ENCODE assay signal across 20 cellular contexts in genomic region chr6:34142046-34142445, GRCh38. TPM values are rescaled to one million over a fixed set of nuclear protein-coding genes. Genes with fewer than 3 reads are reported as not detected.
A peak's percentile ranks its signal among the peaks of the same experiment; 100 is the strongest.
DNase-seq lines count a peak whose midpoint lies in the region; ATAC-seq and TF ChIP-seq lines count a peak whose summit lies in the region.
"Had no signal": no experiment of that assay in that cellular context is flagged by ENCODE, and none has a peak within 500 bp of the region (broad histone marks: within the 10 kb centered on the region; RNA-seq: fewer than 3 reads in every experiment).

No MANE protein-coding gene starts in this region.

- CTCF ChIA-PET in SK-N-SH (lab: Yijun Ruan, JAX) = interaction anchor here (0.8 to 10.6 kb wide), 10 partner anchors 11 to 375 kb away, joined by 3 to 85 read pairs (median 4); no protein-coding TSS in a partner anchor
- CTCF ChIA-PET in Calu3 (lab: Charles Lee) = interaction anchor here (0.5 to 1.2 kb wide), 2 partner anchors 90 to 143 kb away, joined by 3 read pairs; no protein-coding TSS in a partner anchor

- POLR2A ChIA-PET in SK-N-SH (lab: Yijun Ruan, JAX) = interaction anchor here (0.6 kb wide), 1 partner anchor 281 kb away, joined by 3 read pairs; no protein-coding TSS in a partner anchor

- no peaks in the 10 kb centered on the region for H3K79me2 ChIP-seq in SK-N-SH (ENCODE audit: insufficient read depth)

- no peak for ATAC-seq in natural killer cell treated with Interleukin-12 subunit alpha and Interleukin-12 subunit beta and Interleukin-15 and Interleukin-18, amount 100 ng/mL, for 72 hours
- no peak for ATAC-seq in natural killer cell
- ATAC-seq in HG03095 (IDR thresholded peaks at IDR 0.05; ENCODE audit: unreplicated experiment) = no peak

- TF ChIP-seq CTCF in natural killer cell (IDR thresholded peaks at IDR 0.05) (no peak), SK-N-SH (IDR thresholded peaks at IDR 0.05) (no peak), Calu3 (IDR thresholded peaks at IDR 0.05; ENCODE audit: unreplicated experiment) (no peak)

- no peaks in the 10 kb centered on the region for H3K9me3 Mint-ChIP-seq in natural killer cell treated with Interleukin-12 subunit alpha and Interleukin-12 subunit beta and Interleukin-15 and Interleukin-18, amount 100 ng/mL, for 72 hours
- H3K9me3 Mint-ChIP-seq in natural killer cell (no peaks in the 10 kb centered on the region), Calu3 (ENCODE audit: low read depth, unreplicated experiment) (no peaks in the 10 kb centered on the region)

- H4K20me1 ChIP-seq in SK-N-SH (ENCODE audit: insufficient read depth) = 0 out of 2 replicates have a peak, but pooled peaks cover 4% of the 10 kb centered on the region

- no peak for TF ChIP-seq RAD21 in SK-N-SH (IDR thresholded peaks at IDR 0.05; ENCODE audit: low read length)

- no peaks in the 10 kb centered on the region for H3F3A ChIP-seq in SK-N-SH (replicated peaks; ENCODE audit: insufficient read depth)

- peaks cover 61% of the 10 kb centered on the region for H3K27me3 ChIP-seq in SK-N-SH (ENCODE audit: insufficient read depth)
- H3K27me3 ChIP-seq: SJCRH30 had no signal

- peaks cover 0 to 20% of the 10 kb centered on the region in 2 experiments; a peak in 2 of 4 replicates for H3K4me1 ChIP-seq in SK-N-SH (ENCODE audit: control insufficient read depth in 1 of 2, insufficient read depth in 2 of 2, low read depth in 1 of 2, low read length in 1 of 2)
- H3K4me1 ChIP-seq: HAP-1, SJCRH30 had no signal

- H3K4me1 Mint-ChIP-seq in natural killer cell treated with Interleukin-12 subunit alpha and Interleukin-12 subunit beta and Interleukin-15 and Interleukin-18, amount 100 ng/mL, for 72 hours (ENCODE audit: low read depth in 2 of 2) = peaks cover 0 to 6% of the 10 kb centered on the region in 2 donors
- H3K4me1 Mint-ChIP-seq in natural killer cell (peaks cover 0 to 13% of the 10 kb centered on the region in 2 donors), Calu3 (ENCODE audit: low read depth, unreplicated experiment) (peaks cover 9% of the 10 kb centered on the region)

- peaks cover 45 to 52% of the 10 kb centered on the region in 2 donors for H3K27me3 Mint-ChIP-seq in natural killer cell treated with Interleukin-12 subunit alpha and Interleukin-12 subunit beta and Interleukin-15 and Interleukin-18, amount 100 ng/mL, for 72 hours
- peaks cover 47 to 49% of the 10 kb centered on the region in 2 donors for H3K27me3 Mint-ChIP-seq in natural killer cell (ENCODE audit: low read depth in 2 of 2)
- peaks cover 100% of the 10 kb centered on the region for H3K27me3 Mint-ChIP-seq in Calu3 (ENCODE audit: unreplicated experiment)

- 75% methylated on average over 6 of the region's 7 CpGs for WGBS in SK-N-SH (ENCODE audit: low lambda C conversion rate)

- no TSS peak for BruUV-seq in Calu3 (replicated peaks; lab: Mats Ljungman, UMichigan)

- peak overlapping the region; percentile 21 for H3K27ac ChIP-seq in caudate nucleus (ENCODE audit: low read depth, low read length)
- no peak overlapping the region for H3K27ac ChIP-seq in SK-N-SH (ENCODE audit: low read depth in 2 of 2, low read length in 1 of 2)
- H3K27ac ChIP-seq: HL-60, SJCRH30 had no signal

- peak; percentile 40 for DNase-seq in natural killer cell treated with Interleukin-12 subunit alpha and Interleukin-12 subunit beta and Interleukin-15 and Interleukin-18, amount 100 ng/mL, for 72 hours (ENCODE audit: low spot score)
- DNase-seq in natural killer cell (no peak), caudate nucleus (lab: John Stamatoyannopoulos, UW) (peak in 1 of 61 donors; percentile 53), left kidney (ENCODE audit: low read depth, low spot score) (peak; percentile 25), SKM-1 (lab: John Stamatoyannopoulos, UW; ENCODE audit: unreplicated experiment) (no peak), SK-N-SH (no peak), Calu3 (no peak)
- DNase-seq: DMS153, GF-D8, KBM-7, NCI-H1092, NCI-H1436, NCI-H2029, NCI-H345, OCI-M1, SJCRH30 had no signal

- H3K4me3 ChIP-seq in SK-N-SH (ENCODE audit: low read depth in 2 of 2, low read length in 1 of 2) = no peak overlapping the region
- H3K4me3 ChIP-seq: HAP-1, SJCRH30 had no signal

- H3K27ac Mint-ChIP-seq in natural killer cell treated with Interleukin-12 subunit alpha and Interleukin-12 subunit beta and Interleukin-15 and Interleukin-18, amount 100 ng/mL, for 72 hours = no peak overlapping the region
- no peak overlapping the region for H3K27ac Mint-ChIP-seq in natural killer cell
- H3K27ac Mint-ChIP-seq in Calu3 (ENCODE audit: unreplicated experiment) = no peak overlapping the region

- no peak overlapping the region for H3K9ac ChIP-seq in SK-N-SH

- H3K9me2 ChIP-seq in SK-N-SH = no peaks in the 10 kb centered on the region

- no peaks in the 10 kb centered on the region for H3K9me3 ChIP-seq in SK-N-SH
- H3K9me3 ChIP-seq: HAP-1, SJCRH30 had no signal

- H3K36me3 Mint-ChIP-seq in natural killer cell treated with Interleukin-12 subunit alpha and Interleukin-12 subunit beta and Interleukin-15 and Interleukin-18, amount 100 ng/mL, for 72 hours = no peaks in the 10 kb centered on the region
- H3K36me3 Mint-ChIP-seq in natural killer cell = no peaks in the 10 kb centered on the region
- H3K36me3 Mint-ChIP-seq in Calu3 (ENCODE audit: insufficient read depth, unreplicated experiment) = peaks cover 5% of the 10 kb centered on the region

- intact Hi-C loops in natural killer cell (cut with micrococcal nuclease) (no loop called here), Calu3 (cut with micrococcal nuclease; ENCODE audit: unreplicated experiment) (loop anchor here (10.0 kb wide), 1 partner anchor 427 kb away; the partner anchor contains the start of gene UQCC2)

- H3K36me3 ChIP-seq in SK-N-SH (replicated peaks in 1 of 2; ENCODE audit: control insufficient read depth in 1 of 2, insufficient read depth in 2 of 2, low read length in 1 of 2) = no peaks in the 10 kb centered on the region
- H3K36me3 ChIP-seq: HAP-1, SJCRH30 had no signal

- no peak overlapping the region for H3K4me3 Mint-ChIP-seq in natural killer cell treated with Interleukin-12 subunit alpha and Interleukin-12 subunit beta and Interleukin-15 and Interleukin-18, amount 100 ng/mL, for 72 hours
- H3K4me3 Mint-ChIP-seq in natural killer cell = no peak overlapping the region
- H3K4me3 Mint-ChIP-seq in Calu3 (ENCODE audit: low read depth, unreplicated experiment) = no peak overlapping the region

- no peak for TF ChIP-seq EP300 in SK-N-SH (IDR thresholded peaks at IDR 0.05; ENCODE audit: borderline replicate concordance in 1 of 2, low read depth in 1 of 2, low read length in 1 of 2)

- no peak overlapping the region for H2AFZ ChIP-seq in SK-N-SH (ENCODE audit: low read depth)

- H3K4me2 ChIP-seq in SK-N-SH = no peak overlapping the region

TF ChIP-seq in SK-N-SH, 30 proteins besides CTCF, POLR2A, EP300 and RAD21:
- no peak for TF ChIP-seq USF2 (IDR thresholded peaks at IDR 0.05; ENCODE audit: borderline replicate concordance, low read depth, low read length)
- no peak for TF ChIP-seq SIN3A (IDR thresholded peaks at IDR 0.05; ENCODE audit: borderline replicate concordance, low read depth, low read length)
TF ChIP-seq in SK-N-SH: peak in this region for 0.

RNA-seq across cellular contexts. Expression of gene GRM4, which starts 3.8 kb away (rescaled TPM):
- total RNA-seq in natural killer cell treated with Interleukin-12 subunit alpha and Interleukin-12 subunit beta and Interleukin-15 and Interleukin-18, amount 100 ng/mL, for 72 hours = not detected
- total RNA-seq in natural killer cell (not detected), Calu3 (2022) (not detected in 2 replicates)
- polyA plus RNA-seq in SK-N-SH (2012; rRNA removed) = not detected in 2 replicates
- polyA plus RNA-seq in SK-N-SH (2012; cell fraction: cytosol; rRNA removed) = not detected in 2 replicates
- polyA plus RNA-seq in SK-N-SH (2012; cell fraction: nucleus; rRNA removed) = 0.04 and 0.05 TPM in 2 replicates
- total RNA-seq: HT-29 had no signal

Comparison
In these comparisons a context has a peak if more than half of its experiments do, and no peak if none do; other contexts are left out.
1. DNase-seq: peak in natural killer cell treated with Interleukin-12 subunit alpha and Interleukin-12 subunit beta and Interleukin-15 and Interleukin-18, amount 100 ng/mL, for 72 hours (single experiment) and left kidney (single experiment); none in natural killer cell (single experiment), SKM-1 (single experiment), SK-N-SH (single experiment) and Calu3 (single experiment).